8 cellular contexts compared by ENCODE assay signal in the genomic region with DNA sequence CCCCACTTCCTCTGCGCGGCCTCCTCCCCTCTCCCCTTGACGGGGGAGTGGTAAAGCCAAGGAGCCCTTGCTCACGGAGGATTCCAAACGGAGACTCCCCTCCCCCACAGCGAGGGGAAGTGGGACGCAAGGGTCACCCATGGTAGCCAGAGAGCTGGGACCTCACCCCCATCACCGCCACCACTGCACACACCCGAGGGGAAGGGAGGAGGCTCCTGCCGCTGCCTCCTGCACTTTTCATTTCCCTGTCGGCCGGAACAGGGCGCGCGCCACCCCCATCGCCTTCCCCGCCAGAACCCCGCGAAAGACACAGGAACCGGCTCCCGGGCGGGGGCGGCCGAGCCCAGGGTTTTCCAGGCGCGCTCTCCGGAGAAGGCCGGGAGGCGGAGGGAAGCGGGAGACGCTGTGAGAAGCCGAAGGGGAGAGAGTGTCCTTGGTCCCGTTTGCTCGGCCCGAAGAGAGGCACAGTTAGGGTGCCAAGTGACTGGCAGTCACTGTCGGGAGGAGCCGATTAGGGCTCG. TPM values are rescaled to one million over a fixed set of nuclear protein-coding genes. Genes with fewer than 3 reads are reported as not detected.
DNase-seq lines count a peak whose midpoint lies in the region; ATAC-seq and TF ChIP-seq lines count a peak whose summit lies in the region.

No MANE protein-coding gene starts in this region.

- H3K36me3 ChIP-seq in SJSA1 = peaks cover 57% of the 10 kb centered on the region
- peaks cover 5 to 10% of the 10 kb centered on the region in 2 donors for H3K36me3 ChIP-seq in ascending aorta
- H3K36me3 ChIP-seq in rectal smooth muscle tissue (ENCODE audit: control insufficient read depth, insufficient read depth, low read length) = no peaks in the 10 kb centered on the region

- DNase-seq in CMK (ENCODE audit: low read depth) (peak; percentile 91), HFFc6 (peak; percentile 23), SJSA1 (ENCODE audit: low read depth in 1 of 2, low spot score in 2 of 2) (peak; percentile 56 to 58), ascending aorta (ENCODE audit: low spot score in 2 of 2) (no peak), hypothalamus (lab: John Stamatoyannopoulos, UW) (peak in 31 of 51 donors; percentile 16 to 65 (median 42)), SW 1271 (lab: John Stamatoyannopoulos, UW) (no peak)

- H3K9me3 ChIP-seq in SJSA1 (replicated peaks) (0 out of 2 replicates have a peak, but pooled peaks cover 5% of the 10 kb centered on the region), ascending aorta (no peaks in the 10 kb centered on the region)

- H3K4me3 ChIP-seq in SJSA1 (peak overlapping the region; percentile 96), ascending aorta (peak overlapping the region; percentile 84 to 93), rectal smooth muscle tissue (ENCODE audit: low read length) (peak overlapping the region; percentile 94)

- H3K36me3 Mint-ChIP-seq in HFFc6 (ENCODE audit: low read depth) = peaks cover 5% of the 10 kb centered on the region

- H3K9me3 Mint-ChIP-seq in HFFc6 = no peaks in the 10 kb centered on the region

- peak overlapping the region; percentile 17 for H3K27ac ChIP-seq in SJSA1
- peak overlapping the region; percentile 72 to 74 for H3K27ac ChIP-seq in ascending aorta
- peak overlapping the region; percentile 65 for H3K27ac ChIP-seq in rectal smooth muscle tissue (ENCODE audit: low read depth, low read length)

- H3K27me3 Mint-ChIP-seq in HFFc6 (ENCODE audit: insufficient read depth) = no peaks in the 10 kb centered on the region; the same call in 1 of the 2 replicates

- H3K9ac ChIP-seq in rectal smooth muscle tissue (ENCODE audit: low read length) = peak overlapping the region; percentile 43

- peaks cover 52% of the 10 kb centered on the region for H3K4me1 Mint-ChIP-seq in HFFc6 (ENCODE audit: low read depth)

- peak overlapping the region; percentile 94 for H3K4me3 Mint-ChIP-seq in HFFc6

- H3K27me3 ChIP-seq in SJSA1 (replicated peaks) (no peaks in the 10 kb centered on the region), ascending aorta (no peaks in the 10 kb centered on the region), rectal smooth muscle tissue (ENCODE audit: control insufficient read depth, insufficient read depth, low read length) (no peaks in the 10 kb centered on the region)

- H3K4me1 ChIP-seq in SJSA1 (replicated peaks) (peaks cover 32% of the 10 kb centered on the region), ascending aorta (peaks cover 4 to 20% of the 10 kb centered on the region in 2 donors), rectal smooth muscle tissue (ENCODE audit: control insufficient read depth, insufficient read depth, low read length) (peaks cover 19% of the 10 kb centered on the region)

- ATAC-seq in HG03457 (IDR thresholded peaks at IDR 0.05; ENCODE audit: unreplicated experiment) = no peak

- peak overlapping the region; percentile 77 for H3K27ac Mint-ChIP-seq in HFFc6

- TF ChIP-seq CTCF in HFFc6 (IDR thresholded peaks at IDR 0.05) (no peak), ascending aorta (IDR thresholded peaks at IDR 0.05) (peak in 1 of 3 experiments; percentile 7)

- intact Hi-C loops in ascending aorta (cut with DNase I) = loop anchor here (1.0 to 10.0 kb wide), 6 partner anchors 20 to 868 kb away; a partner anchor contains a TSS

RNA-seq across cellular contexts. Expression of a gene that starts 0.8 kb away (rescaled TPM):
- total RNA-seq in HFFc6 (2021; fragmentation: NEBNext Ultra II Directional; extraction: Animal tissue kit (Norgen Biotek cat#: 25700)) = 10 to 100 TPM; 72.4 to 92.5 (median 82.7) TPM
- total RNA-seq in SJSA1 (2014; rRNA removed; shearing (Covaris generic)) = 75.1 and 102 TPM in 2 replicates
- total RNA-seq in ascending aorta = 130 TPM

RNA-seq across cellular contexts. Expression of a gene that starts 19.5 kb away (rescaled TPM):
- total RNA-seq in HFFc6 (2021; fragmentation: NEBNext Ultra II Directional; extraction: Animal tissue kit (Norgen Biotek cat#: 25700)) = 10 to 100 TPM; 32.3 to 44.3 (median 33.5) TPM
- 21.5 and 24.2 TPM in 2 replicates for total RNA-seq in SJSA1 (2014; rRNA removed; shearing (Covaris generic))
- total RNA-seq in ascending aorta = 1.6 TPM

RNA-seq across cellular contexts. Expression of a gene that starts 19.9 kb away (rescaled TPM):
- 10 to 100 TPM; 22.8 to 28.4 (median 26.0) TPM for total RNA-seq in HFFc6 (2021; fragmentation: NEBNext Ultra II Directional; extraction: Animal tissue kit (Norgen Biotek cat#: 25700))
- total RNA-seq in SJSA1 (2014; rRNA removed; shearing (Covaris generic)) = 31.9 and 46.8 TPM in 2 replicates
- total RNA-seq in ascending aorta = 13.5 TPM

RNA-seq across cellular contexts. Expression of a gene that starts 45.6 kb away (rescaled TPM):
- 1 to 10 TPM; 1.7 to 2.3 (median 2.0) TPM for total RNA-seq in HFFc6 (2021; fragmentation: NEBNext Ultra II Directional; extraction: Animal tissue kit (Norgen Biotek cat#: 25700))
- 1.0 and 2.3 TPM in 2 replicates for total RNA-seq in SJSA1 (2014; rRNA removed; shearing (Covaris generic))
- total RNA-seq in ascending aorta = 8.7 TPM

Comparison
In these comparisons a context has a peak if more than half of its experiments do, and no peak if none do; other contexts are left out.
1. DNase-seq: peak in CMK (single experiment), HFFc6 (single experiment), SJSA1 (2 of 2) and hypothalamus (31 of 51); none in ascending aorta (0 of 2) and SW 1271 (0 of 2).
2. H3K27ac ChIP-seq: peak in every context shown above with its lines; median percentile 73 in ascending aorta; 65 in rectal smooth muscle tissue; 17 in SJSA1.
3. Peak in every context shown above with its lines, with median percentiles within 50 percentile points of each other: H3K4me3 ChIP-seq.